In the genomic region with DNA sequence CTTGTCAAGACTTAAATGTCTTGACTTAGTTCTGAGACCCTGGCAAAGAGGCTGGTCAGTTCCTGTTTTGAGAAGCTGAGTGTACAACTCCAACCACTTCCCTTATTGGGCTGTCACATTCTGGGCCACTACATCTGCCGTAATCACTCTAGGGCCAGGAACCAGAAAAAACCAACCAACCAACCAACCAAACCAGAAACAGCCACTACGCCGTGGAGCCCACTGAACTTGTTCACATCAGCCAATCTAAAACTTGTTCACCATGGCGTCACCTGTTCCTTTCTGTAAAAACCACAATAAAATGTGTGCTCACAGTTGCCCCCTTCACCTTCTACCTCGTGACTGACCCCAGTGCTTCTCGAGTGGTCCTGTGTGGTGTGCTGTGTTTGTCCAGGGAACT, we compare ENCODE assay signal across 8 cellular contexts.
DNase-seq lines count a peak whose midpoint lies in the region; ATAC-seq and TF ChIP-seq lines count a peak whose summit lies in the region.

No MANE protein-coding gene starts in this region.

- H3K27ac ChIP-seq in mesendoderm (ENCODE audit: low read depth, low read length) (no peak overlapping the region), sigmoid colon (no peak overlapping the region)

- no peaks in the 10 kb centered on the region for H3K79me2 ChIP-seq in mesendoderm (ENCODE audit: control insufficient read depth, insufficient read depth, low read length)

- H3K4me3 ChIP-seq in mucosa of descending colon: no peak overlapping the region
- H3K4me3 ChIP-seq in mesendoderm (ENCODE audit: low read length): no peak overlapping the region
- H3K4me3 ChIP-seq in sigmoid colon: no peak overlapping the region

- H3K4me2 ChIP-seq in mesendoderm (ENCODE audit: low read length): no peak overlapping the region

- no peak for TF ChIP-seq POLR2A in sigmoid colon (IDR thresholded peaks at IDR 0.05)

- WGBS in mesendoderm (ENCODE audit: extremely low coverage, insufficient coverage, low lambda C conversion rate): no CpG with 5 or more reads among the region's 6 CpGs
- 65 to 87% methylated on average over 6 of the region's 6 CpGs for WGBS in sigmoid colon, 2 donors

- intact Hi-C loops in mucosa of descending colon (cut with DNase I, micrococcal nuclease): no loop called here
- intact Hi-C loops in sigmoid colon (cut with DNase I): no loop called here

- H3K9ac ChIP-seq in mesendoderm (ENCODE audit: low read length): no peak overlapping the region

- H2BK15ac ChIP-seq in mesendoderm (replicated peaks; ENCODE audit: low read depth): no peak overlapping the region

- no peak overlapping the region for H4K8ac ChIP-seq in mesendoderm (ENCODE audit: low read depth, low read length)

- no peaks in the 10 kb centered on the region for H3K79me1 ChIP-seq in mesendoderm (ENCODE audit: low read length)

- ATAC-seq in GM18519 (IDR thresholded peaks at IDR 0.05; ENCODE audit: low FRiP score, unreplicated experiment) (peak; percentile 75), HG02623 (IDR thresholded peaks at IDR 0.05; ENCODE audit: unreplicated experiment) (peak; percentile 72), mucosa of descending colon (peak; percentile 71)

- no peak overlapping the region for H4K5ac ChIP-seq in mesendoderm (ENCODE audit: low read length)

- TF ChIP-seq EP300 in sigmoid colon (IDR thresholded peaks at IDR 0.05): no peak

- H3K36me3 ChIP-seq in mucosa of descending colon (ENCODE audit: low read depth): no peaks in the 10 kb centered on the region
- H3K36me3 ChIP-seq in mesendoderm (ENCODE audit: control insufficient read depth, insufficient read depth, low read length): no peaks in the 10 kb centered on the region
- no peaks in the 10 kb centered on the region for H3K36me3 ChIP-seq in sigmoid colon

- no peak overlapping the region for H3K18ac ChIP-seq in mesendoderm (ENCODE audit: low read length)

- H3K27me3 ChIP-seq in mesendoderm (ENCODE audit: insufficient read depth, low read length, poor library complexity) (no peaks in the 10 kb centered on the region), sigmoid colon (no peaks in the 10 kb centered on the region)

- DNase-seq in NOMO-1 (lab: John Stamatoyannopoulos, UW; ENCODE audit: unreplicated experiment in 2 of 2) (peak; percentile 91 to 96), mucosa of descending colon (peak in 1 of 3 donors; percentile 30), T-helper 1 cell (no peak), GM03348 (ENCODE audit: low spot score) (no peak), mesendoderm (no peak), sigmoid colon (no peak)

- no peak overlapping the region for H3K56ac ChIP-seq in mesendoderm (ENCODE audit: low read length)

- H3K23ac ChIP-seq in mesendoderm (ENCODE audit: low read length): no peak overlapping the region

- no peak overlapping the region for H3K4ac ChIP-seq in mesendoderm (ENCODE audit: low read depth, low read length)

- H2BK5ac ChIP-seq in mesendoderm (ENCODE audit: low read length): no peak overlapping the region

- TF ChIP-seq CTCF in mucosa of descending colon (IDR thresholded peaks at IDR 0.05) (no peak), sigmoid colon (IDR thresholded peaks at IDR 0.05) (no peak)

- H2AK5ac ChIP-seq in mesendoderm (ENCODE audit: low read length): no peak overlapping the region

- H3K4me1 ChIP-seq in mucosa of descending colon (ENCODE audit: low read depth) (no peaks in the 10 kb centered on the region), mesendoderm (ENCODE audit: control insufficient read depth, low read depth, low read length) (no peaks in the 10 kb centered on the region), sigmoid colon (no peaks in the 10 kb centered on the region)

- H3K9me3 ChIP-seq in mucosa of descending colon (no peaks in the 10 kb centered on the region), sigmoid colon (no peaks in the 10 kb centered on the region)

- no peak overlapping the region for H2BK120ac ChIP-seq in mesendoderm (ENCODE audit: low read depth, low read length)

Comparison
In these comparisons a context has a peak if more than half of its experiments do, and no peak if none do; other contexts are left out.
1. DNase-seq: peak in NOMO-1 (2 of 2); none in T-helper 1 cell (0 of 5), GM03348 (single experiment), mesendoderm (single experiment) and sigmoid colon (single experiment).
2. Peak in every context shown above with its lines, with median percentiles within 50 percentile points of each other: ATAC-seq.